In genomic region chr17:39563476-39563875, GRCh38 we compare ENCODE assay signal across 13 cellular contexts. TPM values are rescaled to one million over a fixed set of nuclear protein-coding genes. Genes with fewer than 3 reads are reported as not detected.
A peak's percentile ranks its signal among the peaks of the same experiment; 100 is the strongest.
DNase-seq lines count a peak whose midpoint lies in the region; TF ChIP-seq lines count a peak whose summit lies in the region.
"Had no signal": no experiment of that assay in that cellular context is flagged by ENCODE, and none has a peak within 500 bp of the region (broad histone marks: within the 10 kb centered on the region; RNA-seq: fewer than 3 reads in every experiment).

No MANE protein-coding gene starts in this region.

- H3K36me3 Mint-ChIP-seq in glutamatergic neuron (ENCODE audit: unreplicated experiment), result peaks cover 12% of the 10 kb centered on the region
- H3K36me3 Mint-ChIP-seq in activated T-helper 1 cell treated with anti-CD3 and anti-CD28 coated beads, Interleukin-12 subunit alpha, Interleukin-12 subunit beta, Interleukin-2, Interleukin-4 antibody, amounts not matched to agents 30 ng/mL and 10 ng/mL and 1 ng/mL, durations not matched to agents 14 hours and 24 hours and 36 hours (ENCODE audit: low read depth), result peaks cover 31% of the 10 kb centered on the region

- no peak for TF ChIP-seq CTCF in glutamatergic neuron (IDR thresholded peaks at IDR 0.05; ENCODE audit: partially characterized antibody, unreplicated experiment)

- peaks cover 2% of the 10 kb centered on the region for H3K9me3 Mint-ChIP-seq in glutamatergic neuron (ENCODE audit: unreplicated experiment)
- H3K9me3 Mint-ChIP-seq in activated T-helper 1 cell treated with anti-CD3 and anti-CD28 coated beads, Interleukin-12 subunit alpha, Interleukin-12 subunit beta, Interleukin-2, Interleukin-4 antibody, amounts not matched to agents 30 ng/mL and 10 ng/mL and 1 ng/mL, durations not matched to agents 14 hours and 24 hours and 36 hours, result no peaks in the 10 kb centered on the region

- peak overlapping the region; percentile 71 for H3K4me3 Mint-ChIP-seq in glutamatergic neuron (ENCODE audit: unreplicated experiment)
- H3K4me3 Mint-ChIP-seq in activated T-helper 1 cell treated with anti-CD3 and anti-CD28 coated beads, Interleukin-12 subunit alpha, Interleukin-12 subunit beta, Interleukin-2, Interleukin-4 antibody, amounts not matched to agents 30 ng/mL and 10 ng/mL and 1 ng/mL, durations not matched to agents 14 hours and 24 hours and 36 hours, result no peak overlapping the region

- H3K27ac Mint-ChIP-seq in glutamatergic neuron (ENCODE audit: unreplicated experiment), result no peak overlapping the region
- no peak overlapping the region for H3K27ac Mint-ChIP-seq in activated T-helper 1 cell treated with anti-CD3 and anti-CD28 coated beads, Interleukin-12 subunit alpha, Interleukin-12 subunit beta, Interleukin-2, Interleukin-4 antibody, amounts not matched to agents 30 ng/mL and 10 ng/mL and 1 ng/mL, durations not matched to agents 14 hours and 24 hours and 36 hours

- no peaks in the 10 kb centered on the region for H3K27me3 Mint-ChIP-seq in glutamatergic neuron (ENCODE audit: unreplicated experiment)
- no peaks in the 10 kb centered on the region for H3K27me3 Mint-ChIP-seq in activated T-helper 1 cell treated with anti-CD3 and anti-CD28 coated beads, Interleukin-12 subunit alpha, Interleukin-12 subunit beta, Interleukin-2, Interleukin-4 antibody, amounts not matched to agents 30 ng/mL and 10 ng/mL and 1 ng/mL, durations not matched to agents 14 hours and 24 hours and 36 hours (ENCODE audit: insufficient read depth)

- peaks cover 10% of the 10 kb centered on the region for H3K4me1 Mint-ChIP-seq in glutamatergic neuron (ENCODE audit: low read depth, unreplicated experiment)
- no peaks in the 10 kb centered on the region for H3K4me1 Mint-ChIP-seq in activated T-helper 1 cell treated with anti-CD3 and anti-CD28 coated beads, Interleukin-12 subunit alpha, Interleukin-12 subunit beta, Interleukin-2, Interleukin-4 antibody, amounts not matched to agents 30 ng/mL and 10 ng/mL and 1 ng/mL, durations not matched to agents 14 hours and 24 hours and 36 hours (ENCODE audit: low read depth)

- DNase-seq in NCI-H1092 treated with DMSO at 0.1 percent for 48 hours (lab: John Stamatoyannopoulos, UW), result peak; percentile 40
- DNase-seq in NCI-H1092 (lab: John Stamatoyannopoulos, UW), result no peak
- DNase-seq in NCI-H82 treated with DMSO at 0.1 percent for 48 hours (lab: John Stamatoyannopoulos, UW; ENCODE audit: unreplicated experiment), result peak; percentile 93
- peak; percentile 23 for DNase-seq in glutamatergic neuron
- DNase-seq in superior temporal gyrus (ENCODE audit: extremely low spot score), result peak; percentile 50
- no peak for DNase-seq in activated T-helper 1 cell treated with anti-CD3 and anti-CD28 coated beads, Interleukin-12 subunit alpha, Interleukin-12 subunit beta, Interleukin-2, Interleukin-4 antibody, amounts not matched to agents 30 ng/mL and 10 ng/mL and 1 ng/mL, durations not matched to agents 14 hours and 24 hours and 36 hours (ENCODE audit: low spot score)
- no peak for DNase-seq in activated CD4-positive, alpha-beta T cell treated with anti-CD3 and anti-CD28 coated beads, Interleukin-2, amount 50 U/mL, for 48 hours
- DNase-seq in activated T-cell treated with anti-CD3 and anti-CD28 coated beads, Interleukin-2, amount 50 U/mL, for 48 hours, result no peak
- DNase-seq: 8988T; activated CD8-positive, alpha-beta memory T cell treated with anti-CD3 and anti-CD28 coated beads, Interleukin-2, amount 50 U/mL, for 48 hours; aorta; RPMI8226; stimulated activated naive CD4-positive, alpha-beta T cell had no signal

- intact Hi-C loops in activated T-helper 1 cell treated with anti-CD3 and anti-CD28 coated beads, Interleukin-12 subunit alpha, Interleukin-12 subunit beta, Interleukin-2, Interleukin-4 antibody, amounts not matched to agents 30 ng/mL and 10 ng/mL and 1 ng/mL, durations not matched to agents 14 hours and 24 hours and 36 hours (cut with micrococcal nuclease), result no loop called here

RNA-seq across cellular contexts. Expression of gene NEUROD2, which starts 44.2 kb away (rescaled TPM):
- total RNA-seq in glutamatergic neuron (ENCODE audit: unreplicated experiment), result 6.3 TPM
- not detected in 2 replicates for total RNA-seq in activated T-helper 1 cell treated with anti-CD3 and anti-CD28 coated beads, Interleukin-12 subunit alpha, Interleukin-12 subunit beta, Interleukin-2, Interleukin-4 antibody, amounts not matched to agents 30 ng/mL and 10 ng/mL and 1 ng/mL, durations not matched to agents 14 hours and 24 hours and 36 hours
- total RNA-seq: aorta had no signal

Comparison
In these comparisons a context has a peak if more than half of its experiments do, and no peak if none do; other contexts are left out.
1. DNase-seq: peak in NCI-H1092 treated with DMSO at 0.1 percent for 48 hours (single experiment), NCI-H82 treated with DMSO at 0.1 percent for 48 hours (single experiment), glutamatergic neuron (single experiment) and superior temporal gyrus (single experiment); none in NCI-H1092 (single experiment), activated T-helper 1 cell treated with anti-CD3 and anti-CD28 coated beads, Interleukin-12 subunit alpha, Interleukin-12 subunit beta, Interleukin-2, Interleukin-4 antibody, amounts not matched to agents 30 ng/mL and 10 ng/mL and 1 ng/mL, durations not matched to agents 14 hours and 24 hours and 36 hours (single experiment), activated CD4-positive, alpha-beta T cell treated with anti-CD3 and anti-CD28 coated beads, Interleukin-2, amount 50 U/mL, for 48 hours (0 of 2) and activated T-cell treated with anti-CD3 and anti-CD28 coated beads, Interleukin-2, amount 50 U/mL, for 48 hours (0 of 2).